18 cellular contexts compared by ENCODE assay signal in the genomic region with DNA sequence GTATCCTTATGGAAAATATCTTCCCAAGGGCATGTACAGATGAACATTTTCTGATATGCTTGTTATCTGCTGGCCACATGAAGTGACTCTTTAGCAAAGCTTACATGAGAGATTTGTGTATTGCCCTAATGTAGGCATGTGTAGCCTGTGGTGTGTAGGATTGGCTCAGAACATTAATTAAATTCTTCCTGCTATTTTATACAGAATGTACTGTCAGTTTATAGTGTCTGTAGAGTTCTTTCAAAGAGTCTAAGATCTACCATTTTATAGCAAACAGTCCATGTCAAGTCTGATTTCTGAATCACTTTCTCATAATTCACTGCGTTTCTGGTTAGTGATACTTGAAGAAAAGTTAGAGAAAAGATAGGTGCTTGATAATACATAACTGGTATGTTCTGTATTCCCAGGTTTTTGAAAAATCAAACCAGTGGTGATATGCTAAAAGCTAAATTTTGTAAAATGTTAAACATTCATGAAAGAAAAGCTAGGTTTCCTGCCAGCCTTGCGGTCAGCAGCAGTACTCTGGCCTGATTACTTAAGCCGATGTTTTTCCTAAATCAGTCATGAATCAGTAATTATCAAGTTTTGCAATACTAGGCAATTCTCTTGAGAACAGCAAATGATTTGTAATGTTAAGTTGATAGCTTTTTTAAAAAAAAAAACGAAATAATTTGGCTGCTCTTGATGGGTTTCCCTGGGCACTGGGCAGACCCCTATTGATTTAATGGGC. TPM values are rescaled to one million over a fixed set of nuclear protein-coding genes. Genes with fewer than 3 reads are reported as not detected.
DNase-seq lines count a peak whose midpoint lies in the region; ATAC-seq lines count a peak whose summit lies in the region.
"Had no signal": no experiment of that assay in that cellular context is flagged by ENCODE, and none has a peak within 500 bp of the region (broad histone marks: within the 10 kb centered on the region; RNA-seq: fewer than 3 reads in every experiment).

No MANE protein-coding gene starts in this region.

- no peaks in the 10 kb centered on the region for H3K9me3 Mint-ChIP-seq in activated CD4-positive, alpha-beta T cell treated with anti-CD3 and anti-CD28 coated beads, Interleukin-2, amount 10 ng/mL, durations not matched to agents 24 days and 14 days
- H3K9me3 Mint-ChIP-seq: activated CD4-positive, alpha-beta memory T cell treated with anti-CD3 and anti-CD28 coated beads, Interleukin-2, amount 10 ng/mL, durations not matched to agents 7 days and 5 days had no signal

- intact Hi-C loops in activated CD4-positive, alpha-beta T cell treated with anti-CD3 and anti-CD28 coated beads, Interleukin-2, amount 10 ng/mL, durations not matched to agents 24 days and 14 days (cut with micrococcal nuclease) = no loop called here
- intact Hi-C loops in aorta (cut with DNase I) = no loop called here

- H3K4me1 ChIP-seq in aorta (ENCODE audit: control insufficient read depth in 1 of 2, insufficient read depth in 2 of 2, low read length in 2 of 2) = no peaks in the 10 kb centered on the region
- H3K4me1 ChIP-seq: testis had no signal

- no peaks in the 10 kb centered on the region for H3K9me3 ChIP-seq in aorta (ENCODE audit: control insufficient read depth, low read length)
- H3K9me3 ChIP-seq: testis had no signal

- ATAC-seq in aorta (ENCODE audit: low FRiP score) = peak; percentile 66
- ATAC-seq in GM21723 (IDR thresholded peaks at IDR 0.05; ENCODE audit: unreplicated experiment) = no peak
- ATAC-seq in HG03139 (IDR thresholded peaks at IDR 0.05; ENCODE audit: unreplicated experiment) = no peak
- no peak for ATAC-seq in HG03439 (IDR thresholded peaks at IDR 0.05; ENCODE audit: unreplicated experiment)
- ATAC-seq: esophagus mucosa; natural killer cell treated with Interleukin-12 subunit alpha and Interleukin-12 subunit beta and Interleukin-15 and Interleukin-18, amount 100 ng/mL, for 72 hours had no signal

- H3K27ac ChIP-seq in caudate nucleus (ENCODE audit: low read depth, low read length) (peak overlapping the region; percentile 19), aorta (ENCODE audit: low read depth in 1 of 2, low read length in 2 of 2) (no peak overlapping the region)
- H3K27ac ChIP-seq: testis had no signal

- no peaks in the 10 kb centered on the region for H3K36me3 ChIP-seq in aorta (ENCODE audit: control insufficient read depth in 1 of 2, insufficient read depth in 2 of 2, low read length in 1 of 2)

- H3K36me3 Mint-ChIP-seq in activated CD4-positive, alpha-beta T cell treated with anti-CD3 and anti-CD28 coated beads, Interleukin-2, amount 10 ng/mL, durations not matched to agents 24 days and 14 days (ENCODE audit: low read depth) = no peaks in the 10 kb centered on the region
- H3K36me3 Mint-ChIP-seq: natural killer cell treated with Interleukin-12 subunit alpha and Interleukin-12 subunit beta and Interleukin-15 and Interleukin-18, amount 100 ng/mL, for 72 hours had no signal

- H3K4me1 Mint-ChIP-seq in activated CD4-positive, alpha-beta T cell treated with anti-CD3 and anti-CD28 coated beads, Interleukin-2, amount 10 ng/mL, durations not matched to agents 24 days and 14 days = no peaks in the 10 kb centered on the region
- H3K4me1 Mint-ChIP-seq: activated CD4-positive, alpha-beta memory T cell treated with anti-CD3 and anti-CD28 coated beads, Interleukin-2, amount 10 ng/mL, durations not matched to agents 7 days and 5 days had no signal

- WGBS in aorta, 2 donors = 64 to 72% methylated on average over 4 of the region's 4 CpGs

- H3K27ac Mint-ChIP-seq in activated CD4-positive, alpha-beta T cell treated with anti-CD3 and anti-CD28 coated beads, Interleukin-2, amount 10 ng/mL, durations not matched to agents 24 days and 14 days = no peak overlapping the region
- H3K27ac Mint-ChIP-seq: activated CD4-positive, alpha-beta memory T cell treated with anti-CD3 and anti-CD28 coated beads, Interleukin-2, amount 10 ng/mL, durations not matched to agents 7 days and 5 days; natural killer cell treated with Interleukin-12 subunit alpha and Interleukin-12 subunit beta and Interleukin-15 and Interleukin-18, amount 100 ng/mL, for 72 hours had no signal

- H3K4me3 Mint-ChIP-seq in activated CD4-positive, alpha-beta T cell treated with anti-CD3 and anti-CD28 coated beads, Interleukin-2, amount 10 ng/mL, durations not matched to agents 24 days and 14 days = no peak overlapping the region
- H3K4me3 Mint-ChIP-seq: activated CD4-positive, alpha-beta memory T cell treated with anti-CD3 and anti-CD28 coated beads, Interleukin-2, amount 10 ng/mL, durations not matched to agents 7 days and 5 days; natural killer cell treated with Interleukin-12 subunit alpha and Interleukin-12 subunit beta and Interleukin-15 and Interleukin-18, amount 100 ng/mL, for 72 hours had no signal

- no peak overlapping the region for H3K4me3 ChIP-seq in aorta (ENCODE audit: low read length in 2 of 2)
- H3K4me3 ChIP-seq: testis had no signal

- H3K27me3 Mint-ChIP-seq in activated CD4-positive, alpha-beta T cell treated with anti-CD3 and anti-CD28 coated beads, Interleukin-2, amount 10 ng/mL, durations not matched to agents 24 days and 14 days = no peaks in the 10 kb centered on the region
- H3K27me3 Mint-ChIP-seq: activated CD4-positive, alpha-beta memory T cell treated with anti-CD3 and anti-CD28 coated beads, Interleukin-2, amount 10 ng/mL, durations not matched to agents 7 days and 5 days; natural killer cell treated with Interleukin-12 subunit alpha and Interleukin-12 subunit beta and Interleukin-15 and Interleukin-18, amount 100 ng/mL, for 72 hours had no signal

- H3K27me3 ChIP-seq in aorta (ENCODE audit: control insufficient read depth in 1 of 2, insufficient read depth in 2 of 2, low read length in 1 of 2) = no peaks in the 10 kb centered on the region
- H3K27me3 ChIP-seq: testis had no signal

- DNase-seq in activated CD4-positive, alpha-beta T cell treated with anti-CD3 and anti-CD28 coated beads, Interleukin-2, amount 10 ng/mL, durations not matched to agents 24 days and 14 days = peak; percentile 2
- DNase-seq in activated CD4-positive, alpha-beta T cell treated with anti-CD3 and anti-CD28 coated beads, Interleukin-2, amount 50 U/mL, for 48 hours = no peak
- DNase-seq in caudate nucleus (lab: John Stamatoyannopoulos, UW) = no peak
- peak; percentile 84 for DNase-seq in iris pigment epithelial cell (ENCODE audit: low read depth)
- no peak for DNase-seq in aorta
- DNase-seq: 8988T; activated CD4-positive, alpha-beta memory T cell treated with anti-CD3 and anti-CD28 coated beads, Interleukin-2, amount 10 ng/mL, durations not matched to agents 7 days and 5 days; activated gamma-delta T cell treated with Interleukin-2 at 50 U/mL for 16 hours; cerebellar nuclear complex; NCI-H1694; NCI-H510A treated with DMSO at 0.1 percent for 48 hours; T1000; testis had no signal

RNA-seq across cellular contexts. Expression of a gene that starts 30.9 kb away (rescaled TPM):
- not detected in 2 replicates for total RNA-seq in activated CD4-positive, alpha-beta T cell treated with anti-CD3 and anti-CD28 coated beads, Interleukin-2, amount 10 ng/mL, durations not matched to agents 24 days and 14 days
- total RNA-seq in aorta = 100 to 1,000 TPM; 793 to 989 TPM
- 1,000 to 10,000 TPM in 1 of 2 donors, 100 to 1,000 TPM in 1; 551 to 3,298 TPM for polyA plus RNA-seq in aorta
- total RNA-seq: activated CD4-positive, alpha-beta memory T cell treated with anti-CD3 and anti-CD28 coated beads, Interleukin-2, amount 10 ng/mL, durations not matched to agents 7 days and 5 days; natural killer cell treated with Interleukin-12 subunit alpha and Interleukin-12 subunit beta and Interleukin-15 and Interleukin-18, amount 100 ng/mL, for 72 hours had no signal

Comparison
In these comparisons a context has a peak if more than half of its experiments do, and no peak if none do; other contexts are left out.
1. DNase-seq: peak in activated CD4-positive, alpha-beta T cell treated with anti-CD3 and anti-CD28 coated beads, Interleukin-2, amount 10 ng/mL, durations not matched to agents 24 days and 14 days (single experiment) and iris pigment epithelial cell (single experiment); none in activated CD4-positive, alpha-beta T cell treated with anti-CD3 and anti-CD28 coated beads, Interleukin-2, amount 50 U/mL, for 48 hours (0 of 2), caudate nucleus (0 of 61) and aorta (0 of 2).
2. RNA of a gene that starts 30.9 kb away (total RNA-seq): 793 to 989 TPM in aorta; not detected in activated CD4-positive, alpha-beta T cell treated with anti-CD3 and anti-CD28 coated beads, Interleukin-2, amount 10 ng/mL, durations not matched to agents 24 days and 14 days; every median in the first group is over 100 times any median in the second.